In genomic region chrX:20265221-20265725, GRCh38 we compare ENCODE assay signal across 8 cellular contexts. TPM values are rescaled to one million over a fixed set of nuclear protein-coding genes. Genes with fewer than 3 reads are reported as not detected.
DNase-seq lines count a peak whose midpoint lies in the region; ATAC-seq and TF ChIP-seq lines count a peak whose summit lies in the region.

No MANE protein-coding gene starts in this region.

- no peaks in the 10 kb centered on the region for H3K9me3 Mint-ChIP-seq in activated CD8-positive, alpha-beta memory T cell treated with anti-CD3 and anti-CD28 coated beads, Interleukin-2, amount 10 ng/mL, durations not matched to agents 7 days and 5 days (ENCODE audit: low read depth)

- peak overlapping the region; percentile 93 for H3K4me3 Mint-ChIP-seq in activated CD8-positive, alpha-beta memory T cell treated with anti-CD3 and anti-CD28 coated beads, Interleukin-2, amount 10 ng/mL, durations not matched to agents 7 days and 5 days

- H3K9me3 ChIP-seq in muscle layer of colon (ENCODE audit: low read length), result no peaks in the 10 kb centered on the region

- H3K27me3 Mint-ChIP-seq in activated CD8-positive, alpha-beta memory T cell treated with anti-CD3 and anti-CD28 coated beads, Interleukin-2, amount 10 ng/mL, durations not matched to agents 7 days and 5 days, result no peaks in the 10 kb centered on the region

- peaks cover 6% of the 10 kb centered on the region for H3K36me3 Mint-ChIP-seq in activated CD8-positive, alpha-beta memory T cell treated with anti-CD3 and anti-CD28 coated beads, Interleukin-2, amount 10 ng/mL, durations not matched to agents 7 days and 5 days

- ATAC-seq in HG02870 (IDR thresholded peaks at IDR 0.05; ENCODE audit: unreplicated experiment), result peak; percentile 38
- peak; percentile 53 for ATAC-seq in activated CD8-positive, alpha-beta memory T cell treated with anti-CD3 and anti-CD28 coated beads, Interleukin-2, amount 10 ng/mL, durations not matched to agents 7 days and 5 days

- H3K27ac Mint-ChIP-seq in activated CD8-positive, alpha-beta memory T cell treated with anti-CD3 and anti-CD28 coated beads, Interleukin-2, amount 10 ng/mL, durations not matched to agents 7 days and 5 days, result peak overlapping the region; percentile 90

- DNase-seq in NCI-H1417 (lab: John Stamatoyannopoulos, UW) (peak; percentile 12 to 73 (median 63)), NCI-H1417 treated with DMSO at 0.1 percent for 48 hours (lab: John Stamatoyannopoulos, UW) (no peak), NCI-H510A (lab: John Stamatoyannopoulos, UW) (peak; percentile 9), epithelial cell of esophagus (ENCODE audit: low read depth) (peak; percentile 83)
- DNase-seq in activated CD8-positive, alpha-beta memory T cell treated with anti-CD3 and anti-CD28 coated beads, Interleukin-2, amount 10 ng/mL, durations not matched to agents 7 days and 5 days, result peak; percentile 79
- peak in 5 of 6 experiments; percentile 16 to 47 (median 27) for DNase-seq in stimulated activated naive CD4-positive, alpha-beta T cell (lab: John Stamatoyannopoulos, UW)

- peaks cover 28% of the 10 kb centered on the region for H3K4me1 Mint-ChIP-seq in activated CD8-positive, alpha-beta memory T cell treated with anti-CD3 and anti-CD28 coated beads, Interleukin-2, amount 10 ng/mL, durations not matched to agents 7 days and 5 days

- H3K4me1 ChIP-seq in muscle layer of colon (ENCODE audit: insufficient read depth, low read length), result no peaks in the 10 kb centered on the region

- CTCF ChIA-PET in activated CD8-positive, alpha-beta memory T cell treated with anti-CD3 and anti-CD28 coated beads, Interleukin-2, amount 10 ng/mL, durations not matched to agents 7 days and 5 days (lab: Charles Lee), result interaction anchor here (2.1 kb wide), 1 partner anchor 13 kb away, joined by 6 read pairs; no protein-coding TSS in a partner anchor

- peaks cover 0 to 11% of the 10 kb centered on the region in 2 donors for H3K27me3 ChIP-seq in muscle layer of colon (ENCODE audit: control insufficient read depth in 1 of 2, insufficient read depth in 2 of 2, low read length in 2 of 2)

- H3K36me3 ChIP-seq in muscle layer of colon (ENCODE audit: insufficient read depth, low read length), result no peaks in the 10 kb centered on the region

- peak overlapping the region; percentile 45 for H3K9ac ChIP-seq in muscle layer of colon (ENCODE audit: low read length)

- no peak for TF ChIP-seq CTCF in epithelial cell of esophagus (IDR thresholded peaks at IDR 0.05; ENCODE audit: insufficient read depth, low read depth, low read length, missing control alignments)

- H3K4me3 ChIP-seq in epithelial cell of esophagus (ENCODE audit: low read length) (peak overlapping the region; percentile 67), muscle layer of colon (ENCODE audit: low read depth in 1 of 2, low read length in 2 of 2) (peak overlapping the region; percentile 35 to 68)

- peak overlapping the region; percentile 73 for H3K27ac ChIP-seq in muscle layer of colon (ENCODE audit: low read depth, low read length)

RNA-seq across cellular contexts. Expression of gene RPS6KA3, which starts 1.4 kb away (rescaled TPM):
- 10 to 100 TPM; 60.5 to 79.9 TPM for total RNA-seq in activated CD8-positive, alpha-beta memory T cell treated with anti-CD3 and anti-CD28 coated beads, Interleukin-2, amount 10 ng/mL, durations not matched to agents 7 days and 5 days
